ENCODE assay signal across 25 cellular contexts in the genomic region with DNA sequence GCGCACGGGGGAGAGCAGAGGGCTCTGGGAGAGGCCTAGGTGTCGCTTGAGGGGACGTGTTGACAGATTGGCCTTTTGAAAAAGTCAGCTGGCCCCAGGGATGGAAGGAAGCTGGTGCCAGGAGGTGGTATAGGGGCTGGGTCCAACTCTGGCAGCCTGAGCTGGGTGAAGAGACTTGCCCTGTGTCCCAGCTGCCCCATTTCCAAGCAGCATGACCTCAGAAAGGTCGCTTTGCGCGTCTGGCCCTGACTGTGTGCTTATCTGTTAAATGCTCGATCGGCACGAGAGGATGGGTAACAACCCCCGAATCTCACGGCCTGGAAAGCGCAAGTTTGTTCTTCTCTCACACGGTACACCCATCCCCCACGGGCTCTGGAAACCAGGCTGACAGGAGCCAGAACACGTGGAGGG. TPM values are rescaled to one million over a fixed set of nuclear protein-coding genes. Genes with fewer than 3 reads are reported as not detected.
"Had no signal": no experiment of that assay in that cellular context is flagged by ENCODE, and none has a peak within 500 bp of the region (broad histone marks: within the 10 kb centered on the region; RNA-seq: fewer than 3 reads in every experiment).

No MANE protein-coding gene starts in this region.

- H3K4me1 ChIP-seq: Peyer's patch had no signal

- DNase-seq: activated CD4-positive, alpha-beta T cell treated with anti-CD3 and anti-CD28 coated beads for 4 hours; activated CD4-positive, alpha-beta T cell treated with anti-CD3 and anti-CD28 coated beads, Interleukin-2, amount 50 U/mL, for 4 hours; activated CD8-positive, alpha-beta T cell treated with anti-CD3 and anti-CD28 coated beads, Interleukin-2, amount 10 ng/mL, durations not matched to agents 7 days and 5 days; activated effector memory CD4-positive, alpha-beta T cell treated with anti-CD3 and anti-CD28 coated beads, Interleukin-2, amount 50 U/mL, for 16 hours; activated naive CD4-positive, alpha-beta T cell treated with Interleukin-2 at 50 U/mL for 16 hours; activated naive CD8-positive, alpha-beta T cell treated with anti-CD3 and anti-CD28 coated beads, Interleukin-2, amount 50 U/mL, for 24 hours; activated T-cell treated with anti-CD3 and anti-CD28 coated beads, Interleukin-2, amount 50 U/mL, for 4 hours; amniotic stem cell; Karpas-422; MM.1S; NCI-H1105; NCI-H1436; NCI-H187; NCI-H2081; NCI-H446; NCI-H524; Peyer's patch; SHP77 treated with DMSO at 0.1 percent for 48 hours; T-helper 17 cell; T1000 had no signal

- H3K36me3 ChIP-seq: Peyer's patch had no signal

- H3K36me3 Mint-ChIP-seq: activated naive CD4-positive, alpha-beta T cell treated with anti-CD3 and anti-CD28 coated beads, Interleukin-2, amount 50 U/mL, for 72 hours; brain had no signal

- H3K27ac Mint-ChIP-seq: activated CD8-positive, alpha-beta T cell treated with anti-CD3 and anti-CD28 coated beads, Interleukin-2, amount 10 ng/mL, durations not matched to agents 7 days and 5 days; activated naive CD4-positive, alpha-beta T cell treated with anti-CD3 and anti-CD28 coated beads, Interleukin-2, amount 50 U/mL, for 72 hours; activated naive CD8-positive, alpha-beta T cell treated with anti-CD3 and anti-CD28 coated beads, Interleukin-2, amount 50 U/mL, for 24 hours; T-helper 17 cell had no signal

- ATAC-seq: activated CD4-positive, CD25-positive, alpha-beta regulatory T cell treated with anti-CD3 and anti-CD28 coated beads, Interleukin-2, amount 50 U/mL, for 24 hours; activated CD8-positive, alpha-beta T cell treated with anti-CD3 and anti-CD28 coated beads, Interleukin-2, amount 10 ng/mL, durations not matched to agents 7 days and 5 days; activated naive CD4-positive, alpha-beta T cell treated with anti-CD3 and anti-CD28 coated beads, Interleukin-2, amount 50 U/mL, for 72 hours; activated naive CD8-positive, alpha-beta T cell treated with anti-CD3 and anti-CD28 coated beads, Interleukin-2, amount 50 U/mL, for 24 hours; activated T-cell treated with anti-CD3 and anti-CD28 coated beads, Interleukin-2, amount 50 U/mL, for 4 hours; T-helper 17 cell had no signal

- H3K4me1 Mint-ChIP-seq: activated naive CD8-positive, alpha-beta T cell treated with anti-CD3 and anti-CD28 coated beads, Interleukin-2, amount 50 U/mL, for 24 hours had no signal

- H3K4me3 ChIP-seq: Peyer's patch had no signal

- H3K4me3 Mint-ChIP-seq: activated CD8-positive, alpha-beta T cell treated with anti-CD3 and anti-CD28 coated beads, Interleukin-2, amount 10 ng/mL, durations not matched to agents 7 days and 5 days; activated naive CD8-positive, alpha-beta T cell treated with anti-CD3 and anti-CD28 coated beads, Interleukin-2, amount 50 U/mL, for 24 hours; activated T-cell treated with anti-CD3 and anti-CD28 coated beads, Interleukin-2, amount 50 U/mL, for 4 hours; T-helper 17 cell had no signal

- H3K9me3 ChIP-seq: Peyer's patch had no signal

- H3K27me3 ChIP-seq: Peyer's patch had no signal

- H3K27ac ChIP-seq: Peyer's patch, RWPE1, VCaP had no signal

- H3K9me3 Mint-ChIP-seq: activated naive CD4-positive, alpha-beta T cell treated with anti-CD3 and anti-CD28 coated beads, Interleukin-2, amount 50 U/mL, for 72 hours; activated naive CD8-positive, alpha-beta T cell treated with anti-CD3 and anti-CD28 coated beads, Interleukin-2, amount 50 U/mL, for 24 hours; activated T-cell treated with anti-CD3 and anti-CD28 coated beads, Interleukin-2, amount 50 U/mL, for 4 hours had no signal

RNA-seq across cellular contexts. Expression of a gene that starts 31.2 kb away (rescaled TPM):
- total RNA-seq: activated CD8-positive, alpha-beta T cell treated with anti-CD3 and anti-CD28 coated beads, Interleukin-2, amount 10 ng/mL, durations not matched to agents 7 days and 5 days had no signal

RNA-seq across cellular contexts. Expression of a gene that starts 38.8 kb away (rescaled TPM):
- total RNA-seq: activated CD8-positive, alpha-beta T cell treated with anti-CD3 and anti-CD28 coated beads, Interleukin-2, amount 10 ng/mL, durations not matched to agents 7 days and 5 days; activated naive CD4-positive, alpha-beta T cell treated with anti-CD3 and anti-CD28 coated beads, Interleukin-2, amount 50 U/mL, for 72 hours; activated T-cell treated with anti-CD3 and anti-CD28 coated beads, Interleukin-2, amount 50 U/mL, for 4 hours; T-helper 17 cell had no signal
